In genomic region chr19:2184422-2185012, GRCh38 we compare ENCODE assay signal across 17 cellular contexts. TPM values are rescaled to one million over a fixed set of nuclear protein-coding genes. Genes with fewer than 3 reads are reported as not detected.
DNase-seq lines count a peak whose midpoint lies in the region; ATAC-seq and TF ChIP-seq lines count a peak whose summit lies in the region.
"Had no signal": no experiment of that assay in that cellular context is flagged by ENCODE, and none has a peak within 500 bp of the region (broad histone marks: within the 10 kb centered on the region; RNA-seq: fewer than 3 reads in every experiment).

No MANE protein-coding gene starts in this region.

- H3K9me3 Mint-ChIP-seq in stimulated activated naive CD8-positive, alpha-beta T cell treated with anti-CD3 and anti-CD28 coated beads, Interleukin-15, Interleukin-2, amounts not matched to agents 100 ng/mL and 50 ng/mL, for 24 hours, result no peaks in the 10 kb centered on the region
- H3K9me3 Mint-ChIP-seq: IgD-negative memory B cell; naive B cell; T-helper 1 cell treated with Interleukin-12 subunit alpha and Interleukin-12 subunit beta and Interleukin-4 antibody, amounts not matched to agents 30 μg/mL and 1 μg/mL, for 36 hours had no signal

- TF ChIP-seq CTCF in foreskin fibroblast (IDR thresholded peaks at IDR 0.05; ENCODE audit: low read depth, low read length), result no peak

- peaks cover 34% of the 10 kb centered on the region for H3K4me1 ChIP-seq in mesodermal cell (ENCODE audit: control insufficient read depth, insufficient read depth, low read length, poor library complexity, severe bottlenecking)
- H3K4me1 ChIP-seq: foreskin keratinocyte had no signal

- H3K36me3 ChIP-seq in mesodermal cell (ENCODE audit: control insufficient read depth, insufficient read depth, low read length), result peaks cover 62% of the 10 kb centered on the region

- peaks cover 36% of the 10 kb centered on the region for H3K4me1 Mint-ChIP-seq in stimulated activated naive CD8-positive, alpha-beta T cell treated with anti-CD3 and anti-CD28 coated beads, Interleukin-15, Interleukin-2, amounts not matched to agents 100 ng/mL and 50 ng/mL, for 24 hours (ENCODE audit: low read depth)

- peak overlapping the region; percentile 55 for H3K27ac Mint-ChIP-seq in stimulated activated naive CD8-positive, alpha-beta T cell treated with anti-CD3 and anti-CD28 coated beads, Interleukin-15, Interleukin-2, amounts not matched to agents 100 ng/mL and 50 ng/mL, for 24 hours
- H3K27ac Mint-ChIP-seq: T-helper 1 cell treated with Interleukin-12 subunit alpha and Interleukin-12 subunit beta and Interleukin-4 antibody, amounts not matched to agents 30 μg/mL and 1 μg/mL, for 36 hours had no signal

- ATAC-seq in stimulated activated naive CD8-positive, alpha-beta T cell treated with anti-CD3 and anti-CD28 coated beads, Interleukin-15, Interleukin-2, amounts not matched to agents 100 U/mL and 50 U/mL, for 24 hours, result no peak
- ATAC-seq: foreskin keratinocyte had no signal

- H3K4me3 ChIP-seq in mesodermal cell (ENCODE audit: extremely low read depth, insufficient read depth, low read length, poor library complexity, severe bottlenecking) (no peak overlapping the region), foreskin fibroblast (ENCODE audit: low read depth in 1 of 2, low read length in 2 of 2) (no peak overlapping the region)

- peaks cover 47% of the 10 kb centered on the region for H3K36me3 Mint-ChIP-seq in stimulated activated naive CD8-positive, alpha-beta T cell treated with anti-CD3 and anti-CD28 coated beads, Interleukin-15, Interleukin-2, amounts not matched to agents 100 ng/mL and 50 ng/mL, for 24 hours (ENCODE audit: low read depth)
- H3K36me3 Mint-ChIP-seq: naive B cell had no signal

- no peaks in the 10 kb centered on the region for H3K9me3 ChIP-seq in mesodermal cell (ENCODE audit: control insufficient read depth, low read length)

- H3K4me3 Mint-ChIP-seq in stimulated activated naive CD8-positive, alpha-beta T cell treated with anti-CD3 and anti-CD28 coated beads, Interleukin-15, Interleukin-2, amounts not matched to agents 100 ng/mL and 50 ng/mL, for 24 hours, result no peak overlapping the region
- H3K4me3 Mint-ChIP-seq: T-helper 1 cell treated with Interleukin-12 subunit alpha and Interleukin-12 subunit beta and Interleukin-4 antibody, amounts not matched to agents 30 μg/mL and 1 μg/mL, for 36 hours had no signal

- DNase-seq in stimulated activated naive CD8-positive, alpha-beta T cell treated with anti-CD3 and anti-CD28 coated beads, Interleukin-15, Interleukin-2, amounts not matched to agents 100 U/mL and 50 U/mL, for 24 hours, result no peak
- DNase-seq in COLO668 (lab: John Stamatoyannopoulos, UW; ENCODE audit: unreplicated experiment) (no peak), foreskin melanocyte (no peak), foreskin fibroblast (no peak)
- DNase-seq: activated effector memory CD4-positive, alpha-beta T cell treated with Interleukin-2 at 50 U/mL for 16 hours; amniotic stem cell; cerebellar nuclear complex; COR-L47; foreskin keratinocyte; naive B cell; NCI-H2081 treated with DMSO at 0.1 percent for 48 hours; NCI-H524; SHP77 treated with DMSO at 0.1 percent for 48 hours had no signal

- H3K27ac ChIP-seq in mesodermal cell (ENCODE audit: low read depth, low read length, severe bottlenecking), result peak overlapping the region; percentile 16
- H3K27ac ChIP-seq: foreskin keratinocyte had no signal

- 95 to 97% methylated on average over 19 to 20 of the region's 23 CpGs for WGBS in mesodermal cell (ENCODE audit: insufficient coverage in 2 of 2), 2 experiments

- no peaks in the 10 kb centered on the region for H3K27me3 Mint-ChIP-seq in stimulated activated naive CD8-positive, alpha-beta T cell treated with anti-CD3 and anti-CD28 coated beads, Interleukin-15, Interleukin-2, amounts not matched to agents 100 ng/mL and 50 ng/mL, for 24 hours
- H3K27me3 Mint-ChIP-seq: IgD-negative memory B cell, naive B cell had no signal

RNA-seq across cellular contexts. Expression of gene DOT1L, which starts 20.8 kb away (rescaled TPM):
- polyA plus RNA-seq in mesodermal cell (2013, experiment 1 of 2), result 29.1 TPM
- polyA plus RNA-seq in mesodermal cell (2013, experiment 2 of 2), result 23.9 TPM

RNA-seq across cellular contexts. Expression of gene AP3D1, which starts 33.2 kb away (rescaled TPM):
- 113 TPM for polyA plus RNA-seq in mesodermal cell (2013, experiment 1 of 2)
- polyA plus RNA-seq in mesodermal cell (2013, experiment 2 of 2), result 104 TPM

RNA-seq across cellular contexts. Expression of gene PLEKHJ1, which starts 51.6 kb away (rescaled TPM):
- polyA plus RNA-seq in mesodermal cell (2013, experiment 1 of 2), result 74.4 TPM
- polyA plus RNA-seq in mesodermal cell (2013, experiment 2 of 2), result 68.4 TPM

RNA-seq across cellular contexts. Expression of gene SF3A2, which starts 52.1 kb away (rescaled TPM):
- 115 TPM for polyA plus RNA-seq in mesodermal cell (2013, experiment 1 of 2)
- polyA plus RNA-seq in mesodermal cell (2013, experiment 2 of 2), result 92.3 TPM
